In the genomic region with DNA sequence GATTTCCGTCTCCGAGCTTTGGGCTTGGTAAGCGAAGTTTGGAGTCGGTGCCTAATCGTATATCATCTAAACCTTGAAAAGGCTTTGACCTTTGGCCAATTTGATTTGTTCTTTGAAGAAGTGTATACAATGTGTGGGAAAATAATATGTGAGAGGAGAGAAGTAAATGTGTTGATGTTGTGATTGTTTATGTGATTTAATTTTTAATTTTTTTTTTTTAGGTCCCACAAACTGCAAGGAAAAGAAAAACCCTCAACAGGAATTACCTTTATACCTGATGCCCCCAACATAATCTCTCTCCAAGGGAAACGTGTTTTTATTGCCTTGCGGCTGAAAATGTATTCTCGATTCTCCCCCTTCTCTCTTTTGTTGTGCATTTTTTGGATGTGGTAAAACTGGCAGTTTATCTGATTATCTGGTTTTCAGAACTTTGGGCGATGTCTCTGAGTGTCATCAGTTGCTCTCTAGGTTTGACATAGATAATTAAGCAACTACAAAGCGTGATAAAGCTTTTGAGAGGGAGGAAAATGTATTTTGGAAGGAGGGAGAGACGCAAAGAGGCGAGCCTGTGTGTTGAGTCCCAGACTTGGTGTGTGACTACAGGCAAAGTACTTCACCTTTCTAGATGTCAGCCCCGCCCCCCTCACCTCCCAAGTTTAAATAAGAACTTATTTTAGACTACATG, we compare ENCODE assay signal across 8 cellular contexts. TPM values are rescaled to one million over a fixed set of nuclear protein-coding genes. Genes with fewer than 3 reads are reported as not detected.
DNase-seq lines count a peak whose midpoint lies in the region; ATAC-seq and TF ChIP-seq lines count a peak whose summit lies in the region.

No MANE protein-coding gene starts in this region.

- peaks cover 35% of the 10 kb centered on the region for H3K79me2 ChIP-seq in osteoblast (ENCODE audit: insufficient read depth, low read length)

- H3K4me1 Mint-ChIP-seq in endothelial cell (ENCODE audit: unreplicated experiment): peaks cover 22% of the 10 kb centered on the region

- H3K4me2 ChIP-seq in osteoblast (ENCODE audit: insufficient read depth, low read length): peak overlapping the region; percentile 86

- H3K27ac Mint-ChIP-seq in endothelial cell (ENCODE audit: unreplicated experiment): peak overlapping the region; percentile 98

- H3K9me3 ChIP-seq in osteoblast (ENCODE audit: low read depth, low read length): no peaks in the 10 kb centered on the region

- ATAC-seq in HG03565 (IDR thresholded peaks at IDR 0.05; ENCODE audit: unreplicated experiment): no peak
- ATAC-seq in HG02678 (IDR thresholded peaks at IDR 0.05; ENCODE audit: unreplicated experiment): no peak
- ATAC-seq in HG03442 (IDR thresholded peaks at IDR 0.05; ENCODE audit: unreplicated experiment): no peak

- peaks cover 24% of the 10 kb centered on the region for H4K20me1 ChIP-seq in osteoblast (ENCODE audit: insufficient read depth, low read length)

- H3K4me3 Mint-ChIP-seq in endothelial cell (ENCODE audit: unreplicated experiment): peak overlapping the region; percentile 91

- peak overlapping the region; percentile 85 for H3K27ac ChIP-seq in osteoblast (ENCODE audit: low read depth, low read length)

- H3K9me3 Mint-ChIP-seq in endothelial cell (ENCODE audit: unreplicated experiment): no peaks in the 10 kb centered on the region

- peak overlapping the region; percentile 90 for H3K4me3 ChIP-seq in osteoblast (ENCODE audit: insufficient read depth, low read length)

- H2AFZ ChIP-seq in osteoblast (ENCODE audit: low read length): peak overlapping the region; percentile 90

- peaks cover 8% of the 10 kb centered on the region for H3K4me1 ChIP-seq in osteoblast (ENCODE audit: insufficient read depth, low read length)

- H3K27me3 Mint-ChIP-seq in endothelial cell (ENCODE audit: unreplicated experiment): peaks cover 10% of the 10 kb centered on the region

- TF ChIP-seq CTCF in endothelial cell (IDR thresholded peaks at IDR 0.05; ENCODE audit: unreplicated experiment): peak; percentile 8
- TF ChIP-seq CTCF in osteoblast (IDR thresholded peaks at IDR 0.05; ENCODE audit: extremely low read depth, low read depth, low read length): no peak

- no peaks in the 10 kb centered on the region for H3K27me3 ChIP-seq in osteoblast (ENCODE audit: insufficient read depth, low read length)

- peaks cover 6% of the 10 kb centered on the region for H3K36me3 Mint-ChIP-seq in endothelial cell (ENCODE audit: low read depth, unreplicated experiment)

- DNase-seq in activated gamma-delta T cell treated with Interleukin-2 at 50 U/mL for 16 hours (peak; percentile 20), activated gamma-delta T cell (lab: John Stamatoyannopoulos, UW) (no peak), endothelial cell (ENCODE audit: low spot score) (no peak), osteoblast (ENCODE audit: insufficient read length, low spot score, missing footprints) (no peak)
- peak; percentile 24 to 34 for DNase-seq in activated CD4-positive, alpha-beta T cell treated with anti-CD3 and anti-CD28 coated beads, Interleukin-2, amount 50 U/mL, for 4 hours

- H3K36me3 ChIP-seq in osteoblast (ENCODE audit: insufficient read depth, low read length): no peaks in the 10 kb centered on the region

RNA-seq across cellular contexts. Expression of a gene that starts 0.9 kb away (rescaled TPM):
- total RNA-seq in endothelial cell (ENCODE audit: unreplicated experiment) (84.6 TPM), osteoblast (56.6 and 57.9 TPM in 2 replicates)

Comparison
In these comparisons a context has a peak if more than half of its experiments do, and no peak if none do; other contexts are left out.
1. DNase-seq: peak in activated gamma-delta T cell treated with Interleukin-2 at 50 U/mL for 16 hours (single experiment) and activated CD4-positive, alpha-beta T cell treated with anti-CD3 and anti-CD28 coated beads, Interleukin-2, amount 50 U/mL, for 4 hours (2 of 2); none in activated gamma-delta T cell (single experiment), endothelial cell (single experiment) and osteoblast (single experiment).